ENCODE assay signal across 9 cellular contexts in genomic region chr3:66195347-66195783, GRCh38. TPM values are rescaled to one million over a fixed set of nuclear protein-coding genes. Genes with fewer than 3 reads are reported as not detected.
DNase-seq lines count a peak whose midpoint lies in the region; ATAC-seq and TF ChIP-seq lines count a peak whose summit lies in the region.
"Had no signal": no experiment of that assay in that cellular context is flagged by ENCODE, and none has a peak within 500 bp of the region (broad histone marks: within the 10 kb centered on the region; RNA-seq: fewer than 3 reads in every experiment).

No MANE protein-coding gene starts in this region.

- peaks cover 5% of the 10 kb centered on the region for H3K27me3 Mint-ChIP-seq in HFFc6 (ENCODE audit: insufficient read depth)
- peaks cover 28% of the 10 kb centered on the region for H3K27me3 Mint-ChIP-seq in activated naive CD8-positive, alpha-beta T cell treated with anti-CD3 and anti-CD28 coated beads for 36 hours

- H3K27ac ChIP-seq in right cardiac atrium (ENCODE audit: low read length) = peak overlapping the region; percentile 86

- WGBS in right cardiac atrium = 25% methylated on average over 21 of the region's 21 CpGs

- no peaks in the 10 kb centered on the region for H3K9me3 ChIP-seq in right cardiac atrium (ENCODE audit: control insufficient read depth, low read length)

- DNase-seq in ACHN = peak; percentile 72
- peak; percentile 34 for DNase-seq in HFFc6
- peak; percentile 42 for DNase-seq in activated naive CD8-positive, alpha-beta T cell treated with anti-CD3 and anti-CD28 coated beads for 36 hours
- peak; percentile 66 to 86 (median 80) for DNase-seq in right cardiac atrium
- peak; percentile 13 for DNase-seq in retinal pigment epithelial cell (ENCODE audit: low read depth)
- DNase-seq in GM10266 (ENCODE audit: extremely low spot score) = no peak

- peak overlapping the region; percentile 40 for H3K4me3 ChIP-seq in right cardiac atrium (ENCODE audit: low read length)
- peak overlapping the region; percentile 44 for H3K4me3 ChIP-seq in retinal pigment epithelial cell (ENCODE audit: low read length)

- H3K4me1 Mint-ChIP-seq in HFFc6 (ENCODE audit: low read depth) = peaks cover 7% of the 10 kb centered on the region
- H3K4me1 Mint-ChIP-seq in activated naive CD8-positive, alpha-beta T cell treated with anti-CD3 and anti-CD28 coated beads for 36 hours = no peaks in the 10 kb centered on the region

- ATAC-seq in right cardiac atrium (peak; percentile 66 to 69), HG03439 (IDR thresholded peaks at IDR 0.05; ENCODE audit: unreplicated experiment) (no peak), GM18870 (IDR thresholded peaks at IDR 0.05; ENCODE audit: unreplicated experiment) (no peak)

- in situ Hi-C loops in ACHN (cut with HindIII; ENCODE audit: low pct_ligation_motif_present, low pct_unique_long_range_greater_than_20kb, low sequenced_read_pairs) = no loop called here

- H3K27ac Mint-ChIP-seq in HFFc6 = no peak overlapping the region
- H3K27ac Mint-ChIP-seq in activated naive CD8-positive, alpha-beta T cell treated with anti-CD3 and anti-CD28 coated beads for 36 hours = no peak overlapping the region
- H3K27ac Mint-ChIP-seq: activated naive CD4-positive, alpha-beta T cell treated with anti-CD3 and anti-CD28 coated beads, Interleukin-2, amount 50 U/mL, for 72 hours had no signal

- H3K9me3 Mint-ChIP-seq in HFFc6 = no peaks in the 10 kb centered on the region
- no peaks in the 10 kb centered on the region for H3K9me3 Mint-ChIP-seq in activated naive CD8-positive, alpha-beta T cell treated with anti-CD3 and anti-CD28 coated beads for 36 hours
- H3K9me3 Mint-ChIP-seq: activated naive CD4-positive, alpha-beta T cell treated with anti-CD3 and anti-CD28 coated beads, Interleukin-2, amount 50 U/mL, for 72 hours had no signal

- TF ChIP-seq CTCF in HFFc6 (IDR thresholded peaks at IDR 0.05) (peak; percentile 63), retinal pigment epithelial cell (conservative IDR thresholded peaks at IDR 0.05; ENCODE audit: low read depth, low read length) (no peak), GM10266 (IDR thresholded peaks at IDR 0.05; ENCODE audit: control insufficient read depth, insufficient read depth, low read depth, missing control alignments) (no peak)

- intact Hi-C loops in right cardiac atrium (cut with DNase I) = loop anchor here in 3 of 4 donors (5.0 to 10.0 kb wide), 4 partner anchors 51 to 411 kb away; partner anchors contain the start of gene MAGI1 (in 1 of the 3)

- H3K4me1 ChIP-seq in right cardiac atrium (ENCODE audit: control insufficient read depth, insufficient read depth, low read length) = peaks cover 2% of the 10 kb centered on the region

- H3K27me3 ChIP-seq in right cardiac atrium (ENCODE audit: control insufficient read depth, insufficient read depth) = no peaks in the 10 kb centered on the region

- peak overlapping the region; percentile 66 for H3K4me3 Mint-ChIP-seq in HFFc6
- no peak overlapping the region for H3K4me3 Mint-ChIP-seq in activated naive CD8-positive, alpha-beta T cell treated with anti-CD3 and anti-CD28 coated beads for 36 hours

- H3K36me3 Mint-ChIP-seq in HFFc6 (ENCODE audit: low read depth) = no peaks in the 10 kb centered on the region
- H3K36me3 Mint-ChIP-seq in activated naive CD8-positive, alpha-beta T cell treated with anti-CD3 and anti-CD28 coated beads for 36 hours = no peaks in the 10 kb centered on the region
- H3K36me3 Mint-ChIP-seq: activated naive CD4-positive, alpha-beta T cell treated with anti-CD3 and anti-CD28 coated beads, Interleukin-2, amount 50 U/mL, for 72 hours had no signal

RNA-seq across cellular contexts. Expression of gene SLC25A26, which starts 25.4 kb away (rescaled TPM):
- total RNA-seq in HFFc6 (2021; fragmentation: NEBNext Ultra II Directional; extraction: Animal tissue kit (Norgen Biotek cat#: 25700)) = 10 to 100 TPM; 12.8 to 16.3 (median 13.6) TPM
- 10 to 100 TPM; 24.4 to 25.2 TPM for total RNA-seq in activated naive CD8-positive, alpha-beta T cell treated with anti-CD3 and anti-CD28 coated beads for 36 hours
- total RNA-seq in right cardiac atrium = 10 to 100 TPM; 23.9 to 39.4 (median 30.4) TPM
- 24.6 TPM for polyA plus RNA-seq in right cardiac atrium

Comparison
In these comparisons a context has a peak if more than half of its experiments do, and no peak if none do; other contexts are left out.
1. ATAC-seq: peak in right cardiac atrium (2 of 2); none in HG03439 (single experiment) and GM18870 (single experiment).